11 cellular contexts compared by ENCODE assay signal in the genomic region with DNA sequence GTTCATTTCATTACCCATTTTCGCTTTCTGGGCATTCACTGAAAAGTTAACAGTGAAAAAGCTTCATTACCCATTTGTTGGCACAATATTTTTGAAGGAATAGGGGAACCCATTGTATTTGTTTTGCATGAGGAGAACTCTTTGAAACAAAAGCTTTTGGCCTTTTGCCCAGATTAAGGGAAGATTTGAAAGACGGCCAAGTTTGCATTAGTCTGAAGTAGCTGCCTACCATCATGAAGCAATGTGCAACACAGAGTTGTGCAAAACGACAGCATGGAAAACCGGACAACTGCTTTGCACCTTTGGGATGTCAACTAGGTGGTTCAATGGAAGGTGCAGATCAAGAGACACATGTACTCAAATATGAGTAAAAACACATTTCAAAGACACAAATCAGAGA.
A peak's percentile ranks its signal among the peaks of the same experiment; 100 is the strongest.
DNase-seq lines count a peak whose midpoint lies in the region; ATAC-seq and TF ChIP-seq lines count a peak whose summit lies in the region.
"Had no signal": no experiment of that assay in that cellular context is flagged by ENCODE, and none has a peak within 500 bp of the region (broad histone marks: within the 10 kb centered on the region; RNA-seq: fewer than 3 reads in every experiment).

No MANE protein-coding gene starts in this region.

- CTCF ChIA-PET in RWPE1 (lab: Yijun Ruan, JAX) = no interaction called here

- no peaks in the 10 kb centered on the region for H3K9me3 ChIP-seq in thyroid gland
- H3K9me3 ChIP-seq: prostate gland had no signal

- H3K27ac ChIP-seq in RWPE1 (no peak overlapping the region), thyroid gland (no peak overlapping the region)
- H3K27ac ChIP-seq: prostate gland had no signal

- intact Hi-C loops in thyroid gland (cut with DNase I) = no loop called here

- peaks cover 0 to 4% of the 10 kb centered on the region in 2 donors for H3K4me1 ChIP-seq in thyroid gland

- TF ChIP-seq POLR2A in thyroid gland (IDR thresholded peaks at IDR 0.05) = no peak

- no peak for TF ChIP-seq CTCF in RWPE1 (conservative IDR thresholded peaks at IDR 0.05; ENCODE audit: low read depth)
- no peak for TF ChIP-seq CTCF in thyroid gland (IDR thresholded peaks at IDR 0.05)

- no peaks in the 10 kb centered on the region for H3K36me3 ChIP-seq in thyroid gland
- H3K36me3 ChIP-seq: prostate gland had no signal

- WGBS in thyroid gland, 2 donors = 12% methylated on average over 4 of the region's 4 CpGs

- DNase-seq in NCI-H446 (lab: John Stamatoyannopoulos, UW) (peak; percentile 0 to 32), NCI-H446 treated with DMSO at 0.1 percent for 48 hours (lab: John Stamatoyannopoulos, UW) (no peak), RWPE1 (ENCODE audit: low spot score) (peak; percentile 3), globus pallidus (ENCODE audit: low spot score) (peak; percentile 53), thyroid gland (peak; percentile 29 to 42), ureter (ENCODE audit: low spot score) (no peak), SIG-M5 (lab: John Stamatoyannopoulos, UW) (no peak)
- DNase-seq: activated effector memory CD4-positive, alpha-beta T cell treated with anti-CD3 and anti-CD28 coated beads, Interleukin-2, amount 50 U/mL, for 16 hours; effector CD4-positive, alpha-beta T cell had no signal

- H3K4me3 ChIP-seq in thyroid gland (replicated peaks in 1 of 3) = no peak overlapping the region
- H3K4me3 ChIP-seq: prostate gland had no signal

- H3K27me3 ChIP-seq in thyroid gland = no peaks in the 10 kb centered on the region

- no peak for ATAC-seq in GM18519 (IDR thresholded peaks at IDR 0.05; ENCODE audit: low FRiP score, unreplicated experiment)

- POLR2A ChIA-PET in RWPE1 (lab: Yijun Ruan, JAX; ENCODE audit: low non-redundant PET) = no interaction called here

Comparison
In these comparisons a context has a peak if more than half of its experiments do, and no peak if none do; other contexts are left out.
1. DNase-seq: peak in NCI-H446 (2 of 2), RWPE1 (single experiment), globus pallidus (single experiment) and thyroid gland (2 of 2); none in NCI-H446 treated with DMSO at 0.1 percent for 48 hours (single experiment), ureter (single experiment) and SIG-M5 (single experiment).